Comparison of ENCODE assay signal across 20 cellular contexts in the genomic region with DNA sequence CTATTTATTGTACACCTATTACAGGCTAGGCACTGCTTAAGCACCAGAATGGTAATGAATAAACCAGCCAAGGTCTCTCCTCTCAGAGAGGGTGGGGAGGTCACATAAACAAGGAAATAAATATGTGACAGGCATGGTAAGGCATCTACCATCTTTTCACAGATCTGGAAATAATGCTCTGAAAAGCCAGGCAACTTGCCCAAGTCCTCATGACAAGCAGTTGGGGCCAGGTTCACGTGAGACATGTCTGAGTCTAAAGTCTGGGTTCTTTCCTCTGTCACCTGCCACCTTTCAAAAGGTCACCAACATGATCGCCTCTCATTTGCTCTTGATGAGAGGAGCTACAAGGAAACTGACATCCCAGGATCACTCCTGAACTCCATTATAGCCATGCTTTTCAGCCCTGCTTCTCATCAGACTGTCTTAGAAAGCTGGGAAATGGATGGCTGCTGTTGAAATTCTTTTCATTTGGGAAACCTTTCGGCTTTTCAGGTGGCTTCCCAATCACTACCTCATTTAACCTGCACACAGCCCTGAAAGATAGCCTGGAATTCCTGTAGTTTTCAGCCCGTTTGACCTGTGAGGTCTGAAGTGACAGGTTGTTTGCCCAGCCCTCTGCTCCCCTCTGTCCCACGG.
DNase-seq lines count a peak whose midpoint lies in the region; ATAC-seq and TF ChIP-seq lines count a peak whose summit lies in the region.
"Had no signal": no experiment of that assay in that cellular context is flagged by ENCODE, and none has a peak within 500 bp of the region (broad histone marks: within the 10 kb centered on the region; RNA-seq: fewer than 3 reads in every experiment).

No MANE protein-coding gene starts in this region.

- H3K27ac ChIP-seq in cardiac muscle cell (peak overlapping the region; percentile 71), body of pancreas (no peak overlapping the region), A673 (ENCODE audit: low read depth, low read length, poor library complexity, severe bottlenecking) (no peak overlapping the region)
- H3K27ac ChIP-seq: SJCRH30 had no signal

- intact Hi-C loops in left cardiac atrium (cut with DNase I) = no loop called here
- intact Hi-C loops in body of pancreas (cut with DNase I) = no loop called here
- intact Hi-C loops in left colon (cut with DNase I, micrococcal nuclease) = no loop called here
- intact Hi-C loops in posterior vena cava (cut with DNase I) = no loop called here
- intact Hi-C loops in A673 (cut with micrococcal nuclease; ENCODE audit: unreplicated experiment) = no loop called here

- H3K36me3 ChIP-seq in cardiac muscle cell = no peaks in the 10 kb centered on the region
- H3K36me3 ChIP-seq in body of pancreas (replicated peaks in 1 of 2; ENCODE audit: insufficient read depth in 1 of 2, low read depth in 2 of 2) = no peaks in the 10 kb centered on the region
- H3K36me3 ChIP-seq in A673 (ENCODE audit: insufficient read depth, low read length, poor library complexity, severe bottlenecking) = no peaks in the 10 kb centered on the region
- H3K36me3 ChIP-seq: MG63, SJCRH30 had no signal

- H3K27me3 ChIP-seq in cardiac muscle cell (no peaks in the 10 kb centered on the region), body of pancreas (no peaks in the 10 kb centered on the region), A673 (replicated peaks; ENCODE audit: insufficient read depth, low read depth, low read length, poor library complexity) (no peaks in the 10 kb centered on the region)
- H3K27me3 ChIP-seq: MG63, SJCRH30 had no signal

- H3K4me1 ChIP-seq in cardiac muscle cell (ENCODE audit: low read depth) (peaks cover 28% of the 10 kb centered on the region), body of pancreas (peaks cover 4% of the 10 kb centered on the region), A673 (ENCODE audit: insufficient read depth, low read length, poor library complexity, severe bottlenecking) (no peaks in the 10 kb centered on the region)
- H3K4me1 ChIP-seq: SJCRH30 had no signal

- H3K27ac Mint-ChIP-seq in naive thymus-derived CD8-positive, alpha-beta T cell = no peak overlapping the region
- H3K27ac Mint-ChIP-seq: B cell, CD14-positive monocyte had no signal

- DNase-seq in cardiac muscle cell (ENCODE audit: low read depth in 1 of 2, low spot score in 1 of 2) (peak in 1 of 2 donors; percentile 77), left cardiac atrium (no peak), body of pancreas (peak in 1 of 4 donors; percentile 8), left colon (no peak), posterior vena cava (ENCODE audit: low spot score) (peak; percentile 3), A673 (ENCODE audit: low spot score) (no peak)
- no peak for DNase-seq in naive thymus-derived CD8-positive, alpha-beta T cell
- DNase-seq: GDM1; Kasumi-1; MG63; NCI-H1417; NCI-H1694 treated with DMSO at 0.1 percent for 48 hours; NCI-H2107; NCI-H69; NK-92 treated with Interleukin-12 subunit alpha and Interleukin-12 subunit beta, amount 100 ng/mL, for 24 hours; SJCRH30 had no signal

- TF ChIP-seq CTCF in cardiac muscle cell (IDR thresholded peaks at IDR 0.05; ENCODE audit: low read depth, low read length) (no peak), body of pancreas (IDR thresholded peaks at IDR 0.05) (no peak), A673 (conservative IDR thresholded peaks at IDR 0.05; ENCODE audit: low read depth, low read length) (no peak)

- ATAC-seq in left cardiac atrium (no peak), body of pancreas (peak; percentile 30), left colon (peak; percentile 41), HG02981 (IDR thresholded peaks at IDR 0.05; ENCODE audit: unreplicated experiment) (no peak)
- ATAC-seq in naive thymus-derived CD8-positive, alpha-beta T cell = no peak
- ATAC-seq: Panc1 had no signal

- TF ChIP-seq POLR2A in body of pancreas (IDR thresholded peaks at IDR 0.05) = no peak

- BruUV-seq in A673 (replicated peaks; lab: Mats Ljungman, UMichigan) = no TSS peak

- CTCF ChIA-PET in A673 (lab: Charles Lee) = no interaction called here

- H3K4me1 Mint-ChIP-seq in naive thymus-derived CD8-positive, alpha-beta T cell = peaks cover 0 to 2% (median 0%) of the 10 kb centered on the region in 4 donors
- H3K4me1 Mint-ChIP-seq: B cell, CD14-positive monocyte had no signal

- H3K9me3 Mint-ChIP-seq in naive thymus-derived CD8-positive, alpha-beta T cell = no peaks in the 10 kb centered on the region
- H3K9me3 Mint-ChIP-seq: CD14-positive monocyte had no signal

- no peaks in the 10 kb centered on the region for H3K27me3 Mint-ChIP-seq in naive thymus-derived CD8-positive, alpha-beta T cell
- H3K27me3 Mint-ChIP-seq: B cell had no signal

- peaks cover 0 to 5% (median 0%) of the 10 kb centered on the region in 3 donors for H3K36me3 Mint-ChIP-seq in naive thymus-derived CD8-positive, alpha-beta T cell

- H3K9me3 ChIP-seq in cardiac muscle cell (ENCODE audit: low read depth) (no peaks in the 10 kb centered on the region), body of pancreas (no peaks in the 10 kb centered on the region), A673 (ENCODE audit: low read depth, low read length, poor library complexity, severe bottlenecking) (no peaks in the 10 kb centered on the region)
- H3K9me3 ChIP-seq: MG63, SJCRH30 had no signal

- H3K4me3 Mint-ChIP-seq in naive thymus-derived CD8-positive, alpha-beta T cell = no peak overlapping the region
- H3K4me3 Mint-ChIP-seq: B cell, CD14-positive monocyte had no signal

- WGBS in body of pancreas, 2 donors = 56 to 62% methylated on average over 5 of the region's 5 CpGs

- H3K4me3 ChIP-seq in cardiac muscle cell (no peak overlapping the region), body of pancreas (no peak overlapping the region), A673 (ENCODE audit: low read depth, low read length, poor library complexity, severe bottlenecking) (no peak overlapping the region)
- H3K4me3 ChIP-seq: MG63, SJCRH30 had no signal

- POLR2A ChIA-PET in naive thymus-derived CD8-positive, alpha-beta T cell (lab: Charles Lee) = no interaction called here
- POLR2A ChIA-PET in A673 (lab: Charles Lee; ENCODE audit: low non-redundant PET) = no interaction called here

Comparison
In these comparisons a context has a peak if more than half of its experiments do, and no peak if none do; other contexts are left out.
1. ATAC-seq: peak in body of pancreas (single experiment) and left colon (single experiment); none in left cardiac atrium (0 of 2), naive thymus-derived CD8-positive, alpha-beta T cell (0 of 2) and HG02981 (single experiment).